In genomic region chr1:162728597-162728996, GRCh38 we compare ENCODE assay signal across 1 cellular context.
TF ChIP-seq lines count a peak whose summit lies in the region.

No MANE protein-coding gene starts in this region.

TF ChIP-seq in K562, 482 proteins besides CTCF, POLR2A, EP300 and RAD21 (continued from another document):
- TF ChIP-seq PHF21A (IDR thresholded peaks at IDR 0.05; ENCODE audit: borderline replicate concordance, low read depth) (0 out of 2 replicates have a peak, but pooled peaks have one; percentile 45), HMGN3 (IDR thresholded peaks at IDR 0.05; ENCODE audit: borderline replicate concordance, extremely low read depth, insufficient read length, low read depth, low read length) (no peak), FOXJ2 (tag; IDR thresholded peaks at IDR 0.05) (peak; percentile 68; the same call in 1 of the 2 replicates), KDM1A (IDR thresholded peaks at IDR 0.05) (0 out of 4 replicates have a peak, but pooled peaks of 1 of the 2 experiments have one; percentile 11), CBX8 (IDR thresholded peaks at IDR 0.05; ENCODE audit: borderline replicate concordance, extremely low read depth, low read depth, low read length, poor library complexity, severe bottlenecking) (no peak), ZNF239 (CRISPR knock-in tag; IDR thresholded peaks at IDR 0.05) (no peak), ELF2 (CRISPR knock-in tag; IDR thresholded peaks at IDR 0.05) (0 out of 2 replicates have a peak, but pooled peaks have one; percentile 21), DMBX1 (CRISPR knock-in tag; IDR thresholded peaks at IDR 0.05; ENCODE audit: borderline replicate concordance) (no peak), USF2 (CRISPR knock-in tag; IDR thresholded peaks at IDR 0.05) (peak; percentile 60), PHF20 (IDR thresholded peaks at IDR 0.05; ENCODE audit: partially characterized antibody) (no peak), NFE2 (IDR thresholded peaks at IDR 0.05; ENCODE audit: low read depth) (no peak), USF1 (CRISPR knock-in tag; IDR thresholded peaks at IDR 0.05) (peak; percentile 51), MAX (CRISPR knock-in tag; IDR thresholded peaks at IDR 0.05) (no peak)
